Comparison of ENCODE assay signal across 16 cellular contexts in the genomic region with DNA sequence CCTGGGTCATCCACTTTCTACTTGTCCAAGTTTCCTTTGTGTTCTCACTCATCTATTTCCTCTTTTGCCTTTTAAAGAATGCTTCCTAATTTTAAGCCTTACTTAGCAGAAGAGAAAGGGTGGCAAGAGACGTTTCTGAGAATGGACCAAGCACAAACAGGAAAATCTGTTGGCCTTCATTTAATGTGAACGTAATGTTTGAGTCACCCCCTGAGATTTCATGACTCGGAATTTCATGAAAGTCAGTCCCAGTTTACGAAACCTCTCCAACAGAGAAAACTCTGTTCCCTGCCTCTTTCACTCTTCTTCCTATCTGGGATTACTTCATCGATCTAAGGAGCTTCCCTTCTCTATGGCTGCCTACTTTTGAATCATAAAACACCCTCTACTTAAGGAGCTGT. TPM values are rescaled to one million over a fixed set of nuclear protein-coding genes. Genes with fewer than 3 reads are reported as not detected.
"Had no signal": no experiment of that assay in that cellular context is flagged by ENCODE, and none has a peak within 500 bp of the region (broad histone marks: within the 10 kb centered on the region; RNA-seq: fewer than 3 reads in every experiment).

A gene with protein sequence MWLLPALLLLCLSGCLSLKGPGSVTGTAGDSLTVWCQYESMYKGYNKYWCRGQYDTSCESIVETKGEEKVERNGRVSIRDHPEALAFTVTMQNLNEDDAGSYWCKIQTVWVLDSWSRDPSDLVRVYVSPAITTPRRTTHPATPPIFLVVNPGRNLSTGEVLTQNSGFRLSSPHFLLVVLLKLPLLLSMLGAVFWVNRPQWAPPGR (minus strand): TSS at position 46 of the 401 bp plus-strand sequence. CDS start 117 bp downstream, outside the sequence.

- H3K4me3 ChIP-seq: tibial nerve had no signal

- H3K36me3 ChIP-seq: neutrophil, spleen, tibial nerve had no signal

- H3K4me3 Mint-ChIP-seq: activated CD4-positive, alpha-beta memory T cell treated with anti-CD3 and anti-CD28 coated beads, Interleukin-2, amount 10 ng/mL, durations not matched to agents 7 days and 5 days; activated naive CD8-positive, alpha-beta T cell treated with anti-CD3 and anti-CD28 coated beads, Interleukin-2, amount 10 ng/mL, durations not matched to agents 7 days and 5 days; activated T-cell treated with anti-CD3 and anti-CD28 coated beads, Interleukin-2, amount 50 U/mL, for 72 hours; stimulated activated naive B cell treated with anti-CD40 and anti-IgM and Interleukin-4, amounts not matched to agents 10 μg/mL and 1 μg/mL and 100 μg/mL, for 72 hours had no signal

- DNase-seq: activated CD4-positive, alpha-beta memory T cell treated with anti-CD3 and anti-CD28 coated beads, Interleukin-2, amount 10 ng/mL, durations not matched to agents 7 days and 5 days; activated naive CD8-positive, alpha-beta T cell treated with anti-CD3 and anti-CD28 coated beads, Interleukin-2, amount 10 ng/mL, durations not matched to agents 7 days and 5 days; activated T-cell treated with anti-CD3 and anti-CD28 coated beads, Interleukin-2, amount 50 U/mL, for 72 hours; aorta; midbrain; naive thymus-derived CD8-positive, alpha-beta T cell; spleen; stimulated activated CD4-positive, alpha-beta T cell treated with anti-CD3 and anti-CD28 coated beads, Interleukin-1b, Interleukin-23, amount 100 ng/mL, for 48 hours; stimulated activated naive B cell treated with anti-CD40 and anti-IgM and Interleukin-4, amounts not matched to agents 10 μg/mL and 1 μg/mL and 100 μg/mL, for 72 hours; T-helper 9 cell had no signal

- H3K27ac ChIP-seq: neutrophil, tibial nerve had no signal

- ATAC-seq: activated T-cell treated with anti-CD3 and anti-CD28 coated beads, Interleukin-2, amount 50 U/mL, for 72 hours; esophagus mucosa; naive thymus-derived CD8-positive, alpha-beta T cell; sciatic nerve; stimulated activated naive B cell treated with anti-CD40 and anti-IgM and Interleukin-4, amounts not matched to agents 10 μg/mL and 1 μg/mL and 100 μg/mL, for 72 hours had no signal

- H3K27me3 ChIP-seq: tibial nerve had no signal

- H3K4me1 Mint-ChIP-seq: activated CD4-positive, alpha-beta memory T cell treated with anti-CD3 and anti-CD28 coated beads, Interleukin-2, amount 10 ng/mL, durations not matched to agents 7 days and 5 days; activated naive CD8-positive, alpha-beta T cell treated with anti-CD3 and anti-CD28 coated beads, Interleukin-2, amount 10 ng/mL, durations not matched to agents 7 days and 5 days had no signal

- H3K9me3 ChIP-seq: neutrophil had no signal

- H3K4me1 ChIP-seq: tibial nerve had no signal

- H3K27ac Mint-ChIP-seq: activated CD4-positive, alpha-beta memory T cell treated with anti-CD3 and anti-CD28 coated beads, Interleukin-2, amount 10 ng/mL, durations not matched to agents 7 days and 5 days; activated naive CD8-positive, alpha-beta T cell treated with anti-CD3 and anti-CD28 coated beads, Interleukin-2, amount 10 ng/mL, durations not matched to agents 7 days and 5 days; activated T-cell treated with anti-CD3 and anti-CD28 coated beads, Interleukin-2, amount 50 U/mL, for 72 hours; stimulated activated naive B cell treated with anti-CD40 and anti-IgM and Interleukin-4, amounts not matched to agents 10 μg/mL and 1 μg/mL and 100 μg/mL, for 72 hours had no signal

- H3K36me3 Mint-ChIP-seq: activated naive CD8-positive, alpha-beta T cell treated with anti-CD3 and anti-CD28 coated beads, Interleukin-2, amount 10 ng/mL, durations not matched to agents 7 days and 5 days; stimulated activated naive B cell treated with anti-CD40 and anti-IgM and Interleukin-4, amounts not matched to agents 10 μg/mL and 1 μg/mL and 100 μg/mL, for 72 hours had no signal

RNA-seq across cellular contexts. Expression of the gene that starts here (rescaled TPM):
- total RNA-seq: activated CD4-positive, alpha-beta memory T cell treated with anti-CD3 and anti-CD28 coated beads, Interleukin-2, amount 10 ng/mL, durations not matched to agents 7 days and 5 days; activated naive CD8-positive, alpha-beta T cell treated with anti-CD3 and anti-CD28 coated beads, Interleukin-2, amount 10 ng/mL, durations not matched to agents 7 days and 5 days; activated T-cell treated with anti-CD3 and anti-CD28 coated beads, Interleukin-2, amount 50 U/mL, for 72 hours; bronchial epithelial cell; glomerular endothelial cell; naive thymus-derived CD8-positive, alpha-beta T cell had no signal
